In the genomic region with DNA sequence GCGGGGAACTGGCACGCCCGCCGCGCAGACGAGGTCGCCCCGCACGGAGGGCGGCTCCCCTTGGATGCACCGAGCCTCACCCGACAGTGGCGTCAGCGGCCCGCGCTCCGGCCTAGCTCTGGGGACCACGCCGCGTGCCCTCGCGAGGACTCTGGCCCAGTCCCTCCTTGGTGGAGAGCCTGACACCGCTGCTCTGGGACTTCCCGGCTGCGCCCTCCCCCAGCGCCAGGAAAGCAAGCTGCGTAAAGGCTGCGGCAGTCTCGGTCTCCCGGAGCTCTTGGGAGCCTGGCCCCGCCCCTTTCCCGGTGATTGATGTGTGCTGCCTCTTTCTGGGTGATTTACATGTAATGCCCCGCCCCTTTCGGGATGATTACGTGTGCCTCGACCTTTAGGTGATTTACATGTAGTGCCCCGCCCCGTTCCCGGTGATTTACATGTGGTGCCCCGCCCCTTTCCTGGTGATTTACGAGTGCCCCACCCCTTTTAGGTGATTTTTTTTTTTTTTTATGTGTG, we compare ENCODE assay signal across 8 cellular contexts. TPM values are rescaled to one million over a fixed set of nuclear protein-coding genes. Genes with fewer than 3 reads are reported as not detected.
A peak's percentile ranks its signal among the peaks of the same experiment; 100 is the strongest.
DNase-seq lines count a peak whose midpoint lies in the region; ATAC-seq and TF ChIP-seq lines count a peak whose summit lies in the region.

A gene (minus strand): TSS at position 248 of the 513 bp plus-strand sequence. CDS start 252 bp downstream, outside the sequence.

- H3K27ac ChIP-seq in VCaP: peak within 1 kb of the TSS; percentile 96
- peak within 1 kb of the TSS; percentile 91 for H3K27ac ChIP-seq in skeletal muscle tissue (ENCODE audit: low read depth, low read length)

- peak within 1 kb of the TSS; percentile 81 to 86 (median 84) for H3K9ac ChIP-seq in skeletal muscle tissue (ENCODE audit: low read depth in 1 of 3, low read length in 3 of 3)

- H3K27me3 ChIP-seq in skeletal muscle tissue (ENCODE audit: control insufficient read depth in 3 of 3, insufficient read depth in 3 of 3, low read length in 3 of 3): no peaks in the 10 kb centered on the region

- peaks cover 20 to 25% (median 22%) of the 10 kb centered on the region in 3 donors for H3K36me3 ChIP-seq in skeletal muscle tissue (ENCODE audit: control insufficient read depth in 3 of 3, insufficient read depth in 3 of 3, low read length in 3 of 3)

- no peak for TF ChIP-seq CTCF in VCaP (conservative IDR thresholded peaks at IDR 0.05)

- peaks cover 15 to 29% (median 28%) of the 10 kb centered on the region in 3 donors for H3K4me1 ChIP-seq in skeletal muscle tissue (ENCODE audit: control insufficient read depth in 3 of 3, insufficient read depth in 3 of 3, low read length in 3 of 3)

- DNase-seq in NCI-H2107 treated with DMSO at 0.1 percent for 48 hours (lab: John Stamatoyannopoulos, UW; ENCODE audit: unreplicated experiment) (peak; percentile 41), T47D (ENCODE audit: low read depth in 1 of 2, low spot score in 1 of 2) (peak; percentile 72 to 99), NCI-H146 (lab: John Stamatoyannopoulos, UW) (no peak)

- H3K4me3 ChIP-seq in iPS-18c (ENCODE audit: insufficient read depth, low read depth, low read length) (peak within 1 kb of the TSS; percentile 81), skeletal muscle tissue (ENCODE audit: low read length in 3 of 3) (peak within 1 kb of the TSS; percentile 72 to 80 (median 78))

- peak; percentile 35 for ATAC-seq in GM18858 (IDR thresholded peaks at IDR 0.05; ENCODE audit: unreplicated experiment)
- ATAC-seq in HG03045 (IDR thresholded peaks at IDR 0.05; ENCODE audit: unreplicated experiment): peak; percentile 54

- no peaks in the 10 kb centered on the region for H3K9me3 ChIP-seq in iPS-18c (ENCODE audit: control insufficient read depth, insufficient read depth, low read length)
- no peaks in the 10 kb centered on the region for H3K9me3 ChIP-seq in skeletal muscle tissue (ENCODE audit: control insufficient read depth in 3 of 3, low read length in 3 of 3)

- in situ Hi-C loops in T47D (cut with HindIII; ENCODE audit: low pct_unique_long_range_greater_than_20kb, low sequenced_read_pairs): no loop called here

RNA-seq across cellular contexts. Expression of the gene that starts here (rescaled TPM):
- total RNA-seq in skeletal muscle tissue: 4.2 TPM
